12 cellular contexts compared by ENCODE assay signal in the genomic region with DNA sequence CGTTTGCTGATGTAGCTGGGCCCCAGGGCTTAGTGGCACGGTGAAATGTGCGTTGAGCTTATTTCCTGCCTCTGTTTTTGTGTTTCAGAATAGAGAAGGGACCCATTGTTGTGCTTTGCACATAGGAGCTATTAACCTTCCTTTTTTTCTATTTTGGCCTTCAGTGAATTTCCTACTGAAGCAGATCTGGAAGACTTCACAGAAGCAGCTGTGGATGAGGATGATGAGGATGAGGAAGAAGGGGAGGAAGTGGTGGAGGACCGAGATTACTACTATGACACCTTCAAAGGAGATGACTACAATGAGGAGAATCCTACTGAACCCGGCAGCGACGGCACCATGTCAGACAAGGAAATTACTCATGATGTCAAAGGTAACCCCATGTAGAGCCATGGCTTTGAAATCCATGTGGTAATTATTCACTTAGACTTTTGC. TPM values are rescaled to one million over a fixed set of nuclear protein-coding genes. Genes with fewer than 3 reads are reported as not detected.
DNase-seq lines count a peak whose midpoint lies in the region; ATAC-seq, FAIRE-seq and TF ChIP-seq lines count a peak whose summit lies in the region.
"Had no signal": no experiment of that assay in that cellular context is flagged by ENCODE, and none has a peak within 500 bp of the region (broad histone marks: within the 10 kb centered on the region; RNA-seq: fewer than 3 reads in every experiment).

No MANE protein-coding gene starts in this region.

- H3K27ac ChIP-seq in CD8-positive, alpha-beta T cell (ENCODE audit: low read depth, low read length): no peak overlapping the region
- H3K27ac ChIP-seq in PC-3 (ENCODE audit: low read length): no peak overlapping the region
- H3K27ac ChIP-seq in spleen: peak overlapping the region in 7 of 8 donors; percentile 55 to 86 (median 76)
- H3K27ac ChIP-seq in body of pancreas: peak overlapping the region in 1 of 4 donors; percentile 35
- H3K27ac ChIP-seq in kidney (ENCODE audit: low read depth in 2 of 2, low read length in 2 of 2): no peak overlapping the region

- no peaks in the 10 kb centered on the region for H3K27me3 ChIP-seq in CD8-positive, alpha-beta T cell (ENCODE audit: insufficient read depth, low read length)
- H3K27me3 ChIP-seq in PC-3 (ENCODE audit: low read length) (no peaks in the 10 kb centered on the region), bronchial epithelial cell (ENCODE audit: control insufficient read depth, insufficient read depth, low read length) (no peaks in the 10 kb centered on the region), spleen (replicated peaks in 1 of 7) (no peaks in the 10 kb centered on the region), body of pancreas (no peaks in the 10 kb centered on the region)

- H3K4me3 ChIP-seq in CD8-positive, alpha-beta T cell (ENCODE audit: low read depth, low read length): no peak overlapping the region
- no peak overlapping the region for H3K4me3 ChIP-seq in PC-3 (ENCODE audit: low read length)
- H3K4me3 ChIP-seq in bronchial epithelial cell (ENCODE audit: low read depth, low read length): no peak overlapping the region
- peak overlapping the region in 1 of 8 donors; percentile 16 for H3K4me3 ChIP-seq in spleen
- no peak overlapping the region for H3K4me3 ChIP-seq in body of pancreas
- H3K4me3 ChIP-seq in kidney (ENCODE audit: low read length in 2 of 2): no peak overlapping the region
- H3K4me3 ChIP-seq: smooth muscle cell had no signal

- H3K36me3 ChIP-seq in CD8-positive, alpha-beta T cell (ENCODE audit: insufficient read depth, low read length): no peaks in the 10 kb centered on the region
- peaks cover 56% of the 10 kb centered on the region for H3K36me3 ChIP-seq in PC-3 (ENCODE audit: low read depth, low read length)
- peaks cover 24% of the 10 kb centered on the region for H3K36me3 ChIP-seq in bronchial epithelial cell (ENCODE audit: control insufficient read depth, insufficient read depth, low read length)
- H3K36me3 ChIP-seq in spleen: peaks cover 0 to 56% (median 24%) of the 10 kb centered on the region in 6 donors
- peaks cover 0 to 4% of the 10 kb centered on the region in 2 donors for H3K36me3 ChIP-seq in body of pancreas (replicated peaks in 1 of 2; ENCODE audit: insufficient read depth in 1 of 2, low read depth in 2 of 2)
- H3K36me3 ChIP-seq in kidney (ENCODE audit: control insufficient read depth in 1 of 2, insufficient read depth in 2 of 2, low read length in 2 of 2): peaks cover 23 to 25% of the 10 kb centered on the region in 2 donors

- H3K9me2 ChIP-seq in PC-3 (replicated peaks; ENCODE audit: low read length): no peaks in the 10 kb centered on the region

- no peaks in the 10 kb centered on the region for H3K9me3 ChIP-seq in CD8-positive, alpha-beta T cell (ENCODE audit: low read length)
- H3K9me3 ChIP-seq in PC-3 (ENCODE audit: low read length) (no peaks in the 10 kb centered on the region), spleen (no peaks in the 10 kb centered on the region), body of pancreas (no peaks in the 10 kb centered on the region), kidney (ENCODE audit: control insufficient read depth in 1 of 2, low read length in 2 of 2) (no peaks in the 10 kb centered on the region)

- intact Hi-C loops in CD8-positive, alpha-beta T cell (cut with DNase I, micrococcal nuclease): loop anchor here in 1 of 2 experiments (5.0 kb wide), 1 partner anchor 50 kb away; no protein-coding TSS in a partner anchor
- intact Hi-C loops in PC-3 (cut with micrococcal nuclease): no loop called here
- intact Hi-C loops in spleen (cut with DNase I; ENCODE audit: low total_unique reads): loop anchor here (10.0 kb wide), 1 partner anchor 47 kb away; no protein-coding TSS in a partner anchor
- intact Hi-C loops in body of pancreas (cut with DNase I): no loop called here
- intact Hi-C loops in kidney (cut with DNase I): no loop called here

- BruUV-seq in PC-3 (replicated peaks; lab: Mats Ljungman, UMichigan): TSS peak; percentile 29

- no peak for TF ChIP-seq POLR2A in spleen (IDR thresholded peaks at IDR 0.05)
- no peak for TF ChIP-seq POLR2A in body of pancreas (IDR thresholded peaks at IDR 0.05)

- H3K27me3 Mint-ChIP-seq in CD8-positive, alpha-beta T cell (ENCODE audit: low read depth): no peaks in the 10 kb centered on the region

- no peak overlapping the region for H3K9ac ChIP-seq in PC-3 (ENCODE audit: low read length)
- no peak overlapping the region for H3K9ac ChIP-seq in kidney (ENCODE audit: low read length in 2 of 2)

- peaks cover 36% of the 10 kb centered on the region for H3K4me1 ChIP-seq in CD8-positive, alpha-beta T cell (ENCODE audit: insufficient read depth, low read length)
- H3K4me1 ChIP-seq in PC-3 (ENCODE audit: insufficient read depth, low read length) (peaks cover 16% of the 10 kb centered on the region), spleen (peaks cover 40 to 97% (median 69%) of the 10 kb centered on the region in 6 donors), body of pancreas (peaks cover 6% of the 10 kb centered on the region), kidney (ENCODE audit: control insufficient read depth in 1 of 2, insufficient read depth in 1 of 2, low read depth in 1 of 2, low read length in 2 of 2) (peaks cover 7% of the 10 kb centered on the region in 2 donors)

- POLR2A ChIA-PET in CD8-positive, alpha-beta T cell (lab: Charles Lee): no interaction called here
- POLR2A ChIA-PET in PC-3 (lab: Charles Lee; ENCODE audit: unreplicated experiment): no interaction called here

- H3K79me2 ChIP-seq in PC-3 (ENCODE audit: low read length): peaks cover 55% of the 10 kb centered on the region

- DNase-seq in CD8-positive, alpha-beta T cell: no peak
- DNase-seq in PC-3 (peak; percentile 21), bronchial epithelial cell (ENCODE audit: low read depth) (peak; percentile 65), spleen (no peak), SW 1271 (lab: John Stamatoyannopoulos, UW) (no peak), body of pancreas (no peak), kidney (no peak)
- DNase-seq: NCI-H1417 had no signal

- H4K20me1 ChIP-seq in PC-3 (ENCODE audit: low read length): no peaks in the 10 kb centered on the region

- TF ChIP-seq CTCF in CD8-positive, alpha-beta T cell (IDR thresholded peaks at IDR 0.05): no peak
- no peak for TF ChIP-seq CTCF in PC-3 (conservative IDR thresholded peaks at IDR 0.05; ENCODE audit: low read depth, low read length)
- TF ChIP-seq CTCF in bronchial epithelial cell (IDR thresholded peaks at IDR 0.05; ENCODE audit: insufficient read depth, low read length, severe bottlenecking): no peak
- TF ChIP-seq CTCF in spleen (IDR thresholded peaks at IDR 0.05 in 8 of 11, conservative IDR thresholded peaks at IDR 0.05 in 3 of 11): no peak
- TF ChIP-seq CTCF in body of pancreas (IDR thresholded peaks at IDR 0.05): no peak
- TF ChIP-seq CTCF in kidney (IDR thresholded peaks at IDR 0.05; ENCODE audit: borderline replicate concordance, extremely low read depth, insufficient read depth): no peak

- 20 to 35% (median 31%) methylated on average over 7 of the region's 7 CpGs for WGBS in spleen, 5 donors
- 69 to 87% methylated on average over 7 of the region's 7 CpGs for WGBS in body of pancreas, 2 donors

- no peak overlapping the region for H3K4me2 ChIP-seq in PC-3 (ENCODE audit: low read length)

- H2AFZ ChIP-seq in PC-3 (ENCODE audit: low read length): no peak overlapping the region

- no peak overlapping the region for H3K4me3 Mint-ChIP-seq in CD8-positive, alpha-beta T cell

- CTCF ChIA-PET in CD8-positive, alpha-beta T cell (lab: Charles Lee): interaction anchor here (1.0 to 3.4 kb wide), 3 partner anchors 8 to 91 kb away, joined by 3 to 19 read pairs (median 6); no protein-coding TSS in a partner anchor
- CTCF ChIA-PET in PC-3 (lab: Charles Lee): interaction anchor here (1.1 kb wide), 1 partner anchor 10 kb away, joined by 3 read pairs; no protein-coding TSS in a partner anchor

- ATAC-seq in CD8-positive, alpha-beta T cell: peak; percentile 15
- ATAC-seq in PC-3: no peak
- ATAC-seq in GM18907 (IDR thresholded peaks at IDR 0.05; ENCODE audit: unreplicated experiment): no peak
- ATAC-seq in body of pancreas: no peak

- H3K9me3 Mint-ChIP-seq in CD8-positive, alpha-beta T cell: no peaks in the 10 kb centered on the region

- peaks cover 43% of the 10 kb centered on the region for H3K4me1 Mint-ChIP-seq in CD8-positive, alpha-beta T cell (ENCODE audit: low read depth)

- FAIRE-seq in bronchial epithelial cell (lab: Jason Lieb, UNC) (no peak), kidney (lab: Jason Lieb, UNC) (no peak)
- FAIRE-seq: D721Med had no signal

- H3K27ac Mint-ChIP-seq in CD8-positive, alpha-beta T cell: no peak overlapping the region

- no peaks in the 10 kb centered on the region for H3F3A ChIP-seq in PC-3 (ENCODE audit: low read length, unreplicated experiment)

- H3K36me3 Mint-ChIP-seq in CD8-positive, alpha-beta T cell: peaks cover 47% of the 10 kb centered on the region

RNA-seq across cellular contexts. Expression of gene ST14, which starts 37.4 kb away (rescaled TPM):
- under 1 TPM; 0.16 to 0.17 TPM for total RNA-seq in CD8-positive, alpha-beta T cell
- total RNA-seq in PC-3 (2014; rRNA removed) (231 and 289 TPM in 2 replicates), bronchial epithelial cell (79.2 and 105 TPM in 2 replicates), spleen (10 to 100 TPM in 6 of 7 donors, 1 to 10 TPM in 1; 7.1 to 20.2 (median 12.5) TPM), body of pancreas (10 to 100 TPM; 55.3 to 61.0 TPM), kidney (139 TPM)
- polyA plus RNA-seq in spleen (10 to 100 TPM; 10.7 to 25.9 (median 12.5) TPM), kidney (ENCODE audit: insufficient read depth, low read depth, low replicate concordance) (59.3 TPM)
- total RNA-seq: T-helper 2 cell treated with Interferon-gamma antibody and Interleukin-4, amounts not matched to agents 100 ng/mL and 5 ng/mL, for 36 hours had no signal

RNA-seq across cellular contexts. Expression of gene APLP2, which starts 52.5 kb away (rescaled TPM):
- total RNA-seq in CD8-positive, alpha-beta T cell: 10 to 100 TPM; 23.2 to 24.7 TPM
- 345 and 371 TPM in 2 replicates for total RNA-seq in PC-3 (2014; rRNA removed)
- 504 and 567 TPM in 2 replicates for total RNA-seq in bronchial epithelial cell
- 100 to 1,000 TPM; 140 to 248 (median 183) TPM for total RNA-seq in spleen
- 10 to 100 TPM; 47.4 to 59.5 (median 50.2) TPM for polyA plus RNA-seq in spleen
- total RNA-seq in body of pancreas: 100 to 1,000 TPM; 157 to 177 TPM
- 502 TPM for total RNA-seq in kidney
- polyA plus RNA-seq in kidney (ENCODE audit: insufficient read depth, low read depth, low replicate concordance): 338 TPM

Comparison
In these comparisons a context has a peak if more than half of its experiments do, and no peak if none do; other contexts are left out.
1. DNase-seq: peak in PC-3 (single experiment) and bronchial epithelial cell (single experiment); none in CD8-positive, alpha-beta T cell (0 of 7), spleen (single experiment), SW 1271 (0 of 2), body of pancreas (0 of 4) and kidney (single experiment).
2. H3K27ac ChIP-seq: peak in spleen (7 of 8); none in CD8-positive, alpha-beta T cell (single experiment), PC-3 (single experiment) and kidney (0 of 2).
3. RNA of gene ST14, which starts 37.4 kb away (total RNA-seq): 231 to 289 TPM in PC-3, 139 TPM in kidney (single experiment), 79.2 to 105 TPM in bronchial epithelial cell, 55.3 to 61.0 TPM in body of pancreas and 7.1 to 20.2 TPM in spleen; 0.16 to 0.17 TPM in CD8-positive, alpha-beta T cell; every median in the first group is over 4 times any median in the second.
4. RNA of gene APLP2, which starts 52.5 kb away (total RNA-seq): 504 to 567 TPM in bronchial epithelial cell, 502 TPM in kidney (single experiment), 345 to 371 TPM in PC-3, 140 to 248 TPM in spleen and 157 to 177 TPM in body of pancreas; 23.2 to 24.7 TPM in CD8-positive, alpha-beta T cell; every median in the first group is over 4 times any median in the second.